Comparison of ENCODE assay signal across 1 cellular context in the genomic region with DNA sequence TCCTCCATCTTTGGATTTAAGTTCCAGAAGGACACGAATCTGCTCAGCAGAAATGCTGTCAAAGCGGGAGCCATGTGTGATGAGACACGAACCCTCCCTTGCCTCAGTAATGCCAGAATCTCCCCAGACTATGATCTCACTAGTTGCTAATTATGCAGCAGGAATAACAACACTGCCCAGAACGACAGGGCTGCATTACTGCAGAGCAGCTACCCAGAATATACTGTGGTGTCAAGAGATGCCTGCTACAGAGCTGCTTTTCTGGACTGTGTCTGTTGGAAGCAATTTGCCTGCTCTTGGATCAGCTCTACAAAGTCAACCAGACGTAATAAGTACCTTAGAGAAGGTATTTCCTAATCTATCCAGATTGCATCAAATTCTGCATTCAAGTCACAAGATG.
TF ChIP-seq lines count a peak whose summit lies in the region.

No MANE protein-coding gene starts in this region.

TF ChIP-seq in SK-N-SH treated with all-trans-retinoic acid at 6 μM for 48 hours, 23 proteins besides CTCF, POLR2A, EP300 and RAD21 (continued from another document):
- TF ChIP-seq POU6F1 (CRISPR knock-in tag; IDR thresholded peaks at IDR 0.05; ENCODE audit: borderline replicate concordance, low read depth) (no peak), ISL1 (CRISPR knock-in tag; IDR thresholded peaks at IDR 0.05) (no peak), CSRNP3 (CRISPR knock-in tag; IDR thresholded peaks at IDR 0.05) (no peak), ARNTL (CRISPR knock-in tag; IDR thresholded peaks at IDR 0.05; ENCODE audit: borderline replicate concordance, low read depth) (no peak), ZNF565 (CRISPR knock-in tag; conservative IDR thresholded peaks at IDR 0.05; ENCODE audit: low read depth) (no peak)
